ENCODE assay signal across 2 cellular contexts in the genomic region with DNA sequence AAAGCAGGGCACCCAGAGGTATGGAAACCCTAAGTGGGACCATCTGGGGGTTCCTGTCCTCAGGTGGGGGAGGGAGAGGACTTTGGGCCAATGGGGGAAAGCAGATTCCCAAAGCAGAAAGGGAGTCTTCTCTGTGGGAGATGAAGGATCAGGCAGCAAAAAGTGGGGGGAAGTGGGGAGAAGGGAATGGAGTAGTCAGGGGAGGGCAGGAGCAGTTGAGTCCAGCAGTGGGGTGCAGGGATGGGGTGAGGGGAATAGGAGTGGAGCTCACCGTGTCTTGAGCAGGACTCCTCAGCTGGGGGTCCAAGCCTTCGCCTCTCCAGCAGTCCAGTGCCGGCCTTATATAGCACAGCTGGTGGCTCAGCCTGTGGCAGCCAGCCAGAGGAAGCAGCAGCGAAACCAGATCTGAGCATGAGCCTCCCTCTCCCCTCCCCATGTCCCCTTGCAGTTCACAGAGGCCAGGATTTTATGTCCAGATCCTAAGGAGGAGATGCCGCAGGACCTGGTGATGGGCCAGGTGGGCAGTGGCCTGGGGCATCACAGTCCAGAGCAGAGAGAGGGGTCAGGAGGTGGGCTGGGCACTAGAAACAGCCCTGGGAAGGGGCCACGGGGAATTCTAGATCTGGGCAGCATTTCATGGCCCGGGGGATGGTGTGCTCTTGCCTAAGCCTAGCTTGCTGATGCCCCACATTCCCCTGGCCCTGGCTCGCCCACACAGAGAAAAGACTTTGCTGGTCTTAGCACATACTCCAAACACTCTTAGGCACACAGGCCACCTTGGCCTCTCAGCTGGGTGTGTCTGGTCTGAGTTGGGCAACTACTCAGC.
TF ChIP-seq lines count a peak whose summit lies in the region.

CILP (minus strand) TSS at position 317 of the 826 bp plus-strand sequence. CDS start 1,718 bp downstream, outside the sequence.

TF ChIP-seq in HEK293, 187 proteins besides CTCF, POLR2A, EP300 and RAD21 (continues in another document):
- TF ChIP-seq ZBTB10 (tag by site-specific recombination; IDR thresholded peaks at IDR 0.05) (no peak), WT1 (tag by site-specific recombination; IDR thresholded peaks at IDR 0.05) (no peak), ZIC2 (tag by site-specific recombination; IDR thresholded peaks at IDR 0.05) (peak; percentile 76), ZXDB (tag by site-specific recombination; IDR thresholded peaks at IDR 0.05) (no peak), KLF9 (tag by site-specific recombination; IDR thresholded peaks at IDR 0.05; ENCODE audit: low read depth) (no peak), ZSCAN16 (tag by site-specific recombination; IDR thresholded peaks at IDR 0.05) (no peak), ZNF398 (tag by site-specific recombination; IDR thresholded peaks at IDR 0.05) (peak; percentile 82), PBX3 (CRISPR knock-in tag; IDR thresholded peaks at IDR 0.05) (no peak), GLIS2 (tag by site-specific recombination; IDR thresholded peaks at IDR 0.05) (peak; percentile 72)
- TF ChIP-seq, protein P1, sequence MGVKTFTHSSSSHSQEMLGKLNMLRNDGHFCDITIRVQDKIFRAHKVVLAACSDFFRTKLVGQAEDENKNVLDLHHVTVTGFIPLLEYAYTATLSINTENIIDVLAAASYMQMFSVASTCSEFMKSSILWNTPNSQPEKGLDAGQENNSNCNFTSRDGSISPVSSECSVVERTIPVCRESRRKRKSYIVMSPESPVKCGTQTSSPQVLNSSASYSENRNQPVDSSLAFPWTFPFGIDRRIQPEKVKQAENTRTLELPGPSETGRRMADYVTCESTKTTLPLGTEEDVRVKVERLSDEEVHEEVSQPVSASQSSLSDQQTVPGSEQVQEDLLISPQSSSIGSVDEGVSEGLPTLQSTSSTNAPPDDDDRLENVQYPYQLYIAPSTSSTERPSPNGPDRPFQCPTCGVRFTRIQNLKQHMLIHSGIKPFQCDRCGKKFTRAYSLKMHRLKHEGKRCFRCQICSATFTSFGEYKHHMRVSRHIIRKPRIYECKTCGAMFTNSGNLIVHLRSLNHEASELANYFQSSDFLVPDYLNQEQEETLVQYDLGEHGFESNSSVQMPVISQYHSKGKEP (tag by site-specific recombination; IDR thresholded peaks at IDR 0.05) = no peak
- TF ChIP-seq, protein P2, sequence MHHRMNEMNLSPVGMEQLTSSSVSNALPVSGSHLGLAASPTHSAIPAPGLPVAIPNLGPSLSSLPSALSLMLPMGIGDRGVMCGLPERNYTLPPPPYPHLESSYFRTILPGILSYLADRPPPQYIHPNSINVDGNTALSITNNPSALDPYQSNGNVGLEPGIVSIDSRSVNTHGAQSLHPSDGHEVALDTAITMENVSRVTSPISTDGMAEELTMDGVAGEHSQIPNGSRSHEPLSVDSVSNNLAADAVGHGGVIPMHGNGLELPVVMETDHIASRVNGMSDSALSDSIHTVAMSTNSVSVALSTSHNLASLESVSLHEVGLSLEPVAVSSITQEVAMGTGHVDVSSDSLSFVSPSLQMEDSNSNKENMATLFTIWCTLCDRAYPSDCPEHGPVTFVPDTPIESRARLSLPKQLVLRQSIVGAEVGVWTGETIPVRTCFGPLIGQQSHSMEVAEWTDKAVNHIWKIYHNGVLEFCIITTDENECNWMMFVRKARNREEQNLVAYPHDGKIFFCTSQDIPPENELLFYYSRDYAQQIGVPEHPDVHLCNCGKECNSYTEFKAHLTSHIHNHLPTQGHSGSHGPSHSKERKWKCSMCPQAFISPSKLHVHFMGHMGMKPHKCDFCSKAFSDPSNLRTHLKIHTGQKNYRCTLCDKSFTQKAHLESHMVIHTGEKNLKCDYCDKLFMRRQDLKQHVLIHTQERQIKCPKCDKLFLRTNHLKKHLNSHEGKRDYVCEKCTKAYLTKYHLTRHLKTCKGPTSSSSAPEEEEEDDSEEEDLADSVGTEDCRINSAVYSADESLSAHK (tag by site-specific recombination; IDR thresholded peaks at IDR 0.05) = peak; percentile 49; the same call in 1 of the 2 replicates

TF ChIP-seq in SK-N-SH treated with all-trans-retinoic acid at 6 μM for 48 hours, 23 proteins besides CTCF, POLR2A, EP300 and RAD21:
- TF ChIP-seq ZNF8 (CRISPR knock-in tag; IDR thresholded peaks at IDR 0.05) (no peak), BACH2 (CRISPR knock-in tag; IDR thresholded peaks at IDR 0.05; ENCODE audit: borderline replicate concordance) (no peak), ZFP3 (CRISPR knock-in tag; IDR thresholded peaks at IDR 0.05) (no peak), TCF4 (CRISPR knock-in tag; IDR thresholded peaks at IDR 0.05; ENCODE audit: borderline replicate concordance) (no peak), SNAI2 (CRISPR knock-in tag; IDR thresholded peaks at IDR 0.05) (no peak), CREB5 (CRISPR knock-in tag; IDR thresholded peaks at IDR 0.05; ENCODE audit: low read depth) (no peak), TSHZ2 (CRISPR knock-in tag; IDR thresholded peaks at IDR 0.05) (no peak)
